Comparison of ENCODE assay signal across 13 cellular contexts in genomic region chr7:134414109-134414508, GRCh38. TPM values are rescaled to one million over a fixed set of nuclear protein-coding genes. Genes with fewer than 3 reads are reported as not detected.
A peak's percentile ranks its signal among the peaks of the same experiment; 100 is the strongest.
DNase-seq lines count a peak whose midpoint lies in the region; ATAC-seq and TF ChIP-seq lines count a peak whose summit lies in the region.
"Had no signal": no experiment of that assay in that cellular context is flagged by ENCODE, and none has a peak within 500 bp of the region (broad histone marks: within the 10 kb centered on the region; RNA-seq: fewer than 3 reads in every experiment).

No MANE protein-coding gene starts in this region.

- intact Hi-C loops in aorta (cut with DNase I): no loop called here

- H3K4me1 ChIP-seq in aorta (ENCODE audit: control insufficient read depth in 1 of 2, insufficient read depth in 2 of 2, low read length in 2 of 2): no peaks in the 10 kb centered on the region
- H3K4me1 ChIP-seq: BE2C, Caco-2 had no signal

- H3K9me3 ChIP-seq in aorta (ENCODE audit: control insufficient read depth, low read length) (no peaks in the 10 kb centered on the region), T-helper 17 cell (ENCODE audit: control insufficient read depth, low read length, poor library complexity, severe bottlenecking) (no peaks in the 10 kb centered on the region)
- H3K9me3 ChIP-seq: BE2C, Caco-2 had no signal

- no peaks in the 10 kb centered on the region for H3K27me3 ChIP-seq in aorta (ENCODE audit: control insufficient read depth in 1 of 2, insufficient read depth in 2 of 2, low read length in 1 of 2)
- H3K27me3 ChIP-seq: BE2C had no signal

- DNase-seq in DMS 273 (lab: John Stamatoyannopoulos, UW; ENCODE audit: unreplicated experiment): peak; percentile 59
- DNase-seq in NCI-H2171 (lab: John Stamatoyannopoulos, UW): peak; percentile 23
- peak; percentile 60 for DNase-seq in mesenteric fat pad (ENCODE audit: low spot score)
- no peak for DNase-seq in aorta
- no peak for DNase-seq in T-helper 17 cell
- DNase-seq in AG08396 (ENCODE audit: low spot score): no peak
- no peak for DNase-seq in endothelial cell (ENCODE audit: low spot score)
- DNase-seq: BE2C; Caco-2; CD8-positive, alpha-beta memory T cell; DMS79; GOT3; H9 had no signal

- H3K27me3 Mint-ChIP-seq in T-helper 17 cell (peaks cover 18% of the 10 kb centered on the region), endothelial cell (ENCODE audit: unreplicated experiment) (peaks cover 3% of the 10 kb centered on the region)

- H3K4me1 Mint-ChIP-seq in T-helper 17 cell (no peaks in the 10 kb centered on the region), endothelial cell (ENCODE audit: unreplicated experiment) (peaks cover 3% of the 10 kb centered on the region)
- H3K4me1 Mint-ChIP-seq: CD8-positive, alpha-beta memory T cell; H9 had no signal

- H3K4me3 Mint-ChIP-seq in T-helper 17 cell (no peak overlapping the region), endothelial cell (ENCODE audit: unreplicated experiment) (no peak overlapping the region)
- H3K4me3 Mint-ChIP-seq: CD8-positive, alpha-beta memory T cell; H9 had no signal

- H3K4me3 ChIP-seq in aorta (ENCODE audit: low read length in 2 of 2): no peak overlapping the region

- no peaks in the 10 kb centered on the region for H3K9me3 Mint-ChIP-seq in endothelial cell (ENCODE audit: unreplicated experiment)
- H3K9me3 Mint-ChIP-seq: CD8-positive, alpha-beta memory T cell; H9 had no signal

- H3K27ac Mint-ChIP-seq in T-helper 17 cell: no peak overlapping the region
- H3K27ac Mint-ChIP-seq in endothelial cell (ENCODE audit: unreplicated experiment): no peak overlapping the region
- H3K27ac Mint-ChIP-seq: H9 had no signal

- no peaks in the 10 kb centered on the region for H3K36me3 ChIP-seq in aorta (ENCODE audit: control insufficient read depth in 1 of 2, insufficient read depth in 2 of 2, low read length in 1 of 2)
- H3K36me3 ChIP-seq: BE2C had no signal

- H3K36me3 Mint-ChIP-seq in T-helper 17 cell (ENCODE audit: low read depth) (no peaks in the 10 kb centered on the region), endothelial cell (ENCODE audit: low read depth, unreplicated experiment) (no peaks in the 10 kb centered on the region)

- no peak for ATAC-seq in aorta (ENCODE audit: low FRiP score)
- no peak for ATAC-seq in T-helper 17 cell

- 53 to 55% methylated on average over 4 of the region's 4 CpGs for WGBS in aorta, 2 donors

- H3K27ac ChIP-seq in aorta (ENCODE audit: low read depth in 1 of 2, low read length in 2 of 2): no peak overlapping the region

- TF ChIP-seq CTCF in endothelial cell (IDR thresholded peaks at IDR 0.05; ENCODE audit: unreplicated experiment): no peak

RNA-seq across cellular contexts. Expression of gene AKR1B1, which starts 44.8 kb away (rescaled TPM):
- total RNA-seq in mesenteric fat pad (124 TPM), aorta (10 to 100 TPM; 60.3 to 69.3 TPM), T-helper 17 cell (10 to 100 TPM; 48.4 to 60.1 TPM), endothelial cell (ENCODE audit: unreplicated experiment) (52.8 TPM)
- polyA plus RNA-seq in aorta: 10 to 100 TPM; 49.4 to 98.0 TPM

Comparison
In these comparisons a context has a peak if more than half of its experiments do, and no peak if none do; other contexts are left out.
1. DNase-seq: peak in DMS 273 (single experiment), NCI-H2171 (single experiment) and mesenteric fat pad (single experiment); none in aorta (0 of 2), T-helper 17 cell (0 of 3), AG08396 (single experiment) and endothelial cell (single experiment).